ENCODE assay signal across 2 cellular contexts in genomic region chr4:30840571-30840970, GRCh38.
TF ChIP-seq lines count a peak whose summit lies in the region.

No MANE protein-coding gene starts in this region.

TF ChIP-seq in SK-N-SH treated with all-trans-retinoic acid at 6 μM for 48 hours, 23 proteins besides CTCF, POLR2A, EP300 and RAD21 (continued from another document):
- TF ChIP-seq PATZ1 (CRISPR knock-in tag; IDR thresholded peaks at IDR 0.05; ENCODE audit: borderline replicate concordance): no peak
- TF ChIP-seq ZC3H10 (CRISPR knock-in tag; IDR thresholded peaks at IDR 0.05): no peak
- TF ChIP-seq POU6F1 (CRISPR knock-in tag; IDR thresholded peaks at IDR 0.05; ENCODE audit: borderline replicate concordance, low read depth): no peak
- TF ChIP-seq GLIS3 (CRISPR knock-in tag; IDR thresholded peaks at IDR 0.05): no peak
- TF ChIP-seq OSR1 (CRISPR knock-in tag; IDR thresholded peaks at IDR 0.05): no peak
- no peak for TF ChIP-seq CSRNP3 (CRISPR knock-in tag; IDR thresholded peaks at IDR 0.05)
- no peak for TF ChIP-seq BACH2 (CRISPR knock-in tag; IDR thresholded peaks at IDR 0.05; ENCODE audit: borderline replicate concordance)
- TF ChIP-seq SNAI2 (CRISPR knock-in tag; IDR thresholded peaks at IDR 0.05): no peak
- no peak for TF ChIP-seq ARNTL (CRISPR knock-in tag; IDR thresholded peaks at IDR 0.05; ENCODE audit: borderline replicate concordance, low read depth)
- TF ChIP-seq ZNF70 (CRISPR knock-in tag; IDR thresholded peaks at IDR 0.05): no peak
- TF ChIP-seq ZNF8 (CRISPR knock-in tag; IDR thresholded peaks at IDR 0.05): no peak

TF ChIP-seq in SK-N-SH, 30 proteins besides CTCF, POLR2A, EP300 and RAD21 (continued from another document):
- TF ChIP-seq IRF3 (IDR thresholded peaks at IDR 0.05; ENCODE audit: low read depth, low read length): no peak
- no peak for TF ChIP-seq JUND (IDR thresholded peaks at IDR 0.05)
- no peak for TF ChIP-seq REST (IDR thresholded peaks at IDR 0.05; ENCODE audit: low read depth, low read length)
- no peak for TF ChIP-seq MEF2A (IDR thresholded peaks at IDR 0.05; ENCODE audit: borderline replicate concordance, low read depth)
- no peak for TF ChIP-seq RCOR1 (IDR thresholded peaks at IDR 0.05; ENCODE audit: low read length)
- no peak for TF ChIP-seq CHD2 (IDR thresholded peaks at IDR 0.05; ENCODE audit: low read length, partially characterized antibody)
- no peak for TF ChIP-seq FOSL2 (IDR thresholded peaks at IDR 0.05; ENCODE audit: borderline replicate concordance, low read depth)
- TF ChIP-seq SIN3A (IDR thresholded peaks at IDR 0.05; ENCODE audit: borderline replicate concordance, low read depth, low read length): no peak
